21 cellular contexts compared by ENCODE assay signal in genomic region chr11:30911247-30911646, GRCh38.
"Had no signal": no experiment of that assay in that cellular context is flagged by ENCODE, and none has a peak within 500 bp of the region (broad histone marks: within the 10 kb centered on the region; RNA-seq: fewer than 3 reads in every experiment).

No MANE protein-coding gene starts in this region.

- H3K27me3 ChIP-seq: adrenal gland, breast epithelium, SJCRH30 had no signal

- H3K27ac ChIP-seq: adrenal gland, breast epithelium, SJCRH30, VCaP had no signal

- H3K27me3 Mint-ChIP-seq: activated CD4-positive, alpha-beta memory T cell treated with anti-CD3 and anti-CD28 coated beads, Interleukin-2, amount 10 ng/mL, durations not matched to agents 7 days and 5 days had no signal

- H3K9me3 Mint-ChIP-seq: activated CD4-positive, alpha-beta memory T cell treated with anti-CD3 and anti-CD28 coated beads, Interleukin-2, amount 10 ng/mL, durations not matched to agents 7 days and 5 days; activated naive CD8-positive, alpha-beta T cell treated with anti-CD3 and anti-CD28 coated beads, Interleukin-2, amount 10 ng/mL, durations not matched to agents 7 days and 5 days had no signal

- H3K36me3 ChIP-seq: adrenal gland, breast epithelium, SJCRH30 had no signal

- H3K4me1 Mint-ChIP-seq: activated CD4-positive, alpha-beta memory T cell treated with anti-CD3 and anti-CD28 coated beads, Interleukin-2, amount 10 ng/mL, durations not matched to agents 7 days and 5 days; activated naive CD8-positive, alpha-beta T cell treated with anti-CD3 and anti-CD28 coated beads, Interleukin-2, amount 10 ng/mL, durations not matched to agents 7 days and 5 days; T-helper 17 cell had no signal

- ATAC-seq: T-helper 17 cell had no signal

- H3K4me1 ChIP-seq: adrenal gland, breast epithelium, SJCRH30 had no signal

- DNase-seq: activated CD4-positive, alpha-beta memory T cell treated with anti-CD3 and anti-CD28 coated beads, Interleukin-2, amount 10 ng/mL, durations not matched to agents 7 days and 5 days; activated CD4-positive, alpha-beta T cell treated with anti-CD3 and anti-CD28 coated beads, Interleukin-2, amount 50 U/mL, for 1 hour; activated CD4-positive, CD25-positive, alpha-beta regulatory T cell; activated CD8-positive, alpha-beta memory T cell treated with anti-CD3 and anti-CD28 coated beads, Interleukin-2, amount 50 U/mL, for 4 hours; activated naive CD4-positive, alpha-beta T cell treated with anti-CD3 and anti-CD28 coated beads, Interleukin-2, amount 50 U/mL, for 16 hours; activated naive CD8-positive, alpha-beta T cell treated with anti-CD3 and anti-CD28 coated beads, Interleukin-2, amount 10 ng/mL, durations not matched to agents 7 days and 5 days; adrenal gland; aorta; caudate nucleus; Kasumi-1; KBM-7; NCI-H146; NCI-H187 treated with DMSO at 0.1 percent for 48 hours; NCI-H2081 treated with DMSO at 0.1 percent for 48 hours; NCI-H446; NCI-H748 treated with DMSO at 0.1 percent for 48 hours; SJCRH30; T-helper 17 cell; T1000 had no signal

- H3K27ac Mint-ChIP-seq: activated CD4-positive, alpha-beta memory T cell treated with anti-CD3 and anti-CD28 coated beads, Interleukin-2, amount 10 ng/mL, durations not matched to agents 7 days and 5 days; activated naive CD8-positive, alpha-beta T cell treated with anti-CD3 and anti-CD28 coated beads, Interleukin-2, amount 10 ng/mL, durations not matched to agents 7 days and 5 days; T-helper 17 cell had no signal

- H3K4me3 ChIP-seq: adrenal gland, breast epithelium, SJCRH30 had no signal

- H3K4me3 Mint-ChIP-seq: activated CD4-positive, alpha-beta memory T cell treated with anti-CD3 and anti-CD28 coated beads, Interleukin-2, amount 10 ng/mL, durations not matched to agents 7 days and 5 days; activated naive CD8-positive, alpha-beta T cell treated with anti-CD3 and anti-CD28 coated beads, Interleukin-2, amount 10 ng/mL, durations not matched to agents 7 days and 5 days; T-helper 17 cell had no signal
